22 cellular contexts compared by ENCODE assay signal in genomic region chr16:77690416-77690815, GRCh38. TPM values are rescaled to one million over a fixed set of nuclear protein-coding genes. Genes with fewer than 3 reads are reported as not detected.
"Had no signal": no experiment of that assay in that cellular context is flagged by ENCODE, and none has a peak within 500 bp of the region (broad histone marks: within the 10 kb centered on the region; RNA-seq: fewer than 3 reads in every experiment).

No MANE protein-coding gene starts in this region.

- H3K36me3 ChIP-seq: breast epithelium had no signal

- DNase-seq: activated B cell treated with CpG ODN at 0.5 μM for 24 hours; activated CD4-positive, alpha-beta T cell treated with anti-CD3 and anti-CD28 coated beads for 1 hour; activated CD4-positive, alpha-beta T cell treated with anti-CD3 and anti-CD28 coated beads, Interleukin-2, amount 10 ng/mL, durations not matched to agents 24 days and 14 days; activated CD4-positive, alpha-beta T cell treated with anti-CD3 and anti-CD28 coated beads, Interleukin-2, amount 50 U/mL, for 48 hours; activated effector memory CD4-positive, alpha-beta T cell treated with anti-CD3 and anti-CD28 coated beads, Interleukin-2, amount 50 U/mL, for 16 hours; activated naive CD4-positive, alpha-beta T cell treated with Interleukin-2 at 50 U/mL for 16 hours; activated T-cell treated with anti-CD3 and anti-CD28 coated beads, Interleukin-2, amount 50 U/mL, for 4 hours; MM.1S; NCI-H1105; NCI-H1436; NCI-H1694 treated with DMSO at 0.1 percent for 48 hours; NCI-H2029 treated with DMSO at 0.1 percent for 48 hours; NCI-H446; NCI-H526; PC-9; SHP77 treated with DMSO at 0.1 percent for 48 hours; T-cell; T-helper 2 cell; T1000 had no signal

- H2AFZ ChIP-seq: PC-9 had no signal

- ATAC-seq: activated T-cell treated with anti-CD3 and anti-CD28 coated beads, Interleukin-2, amount 50 U/mL, for 4 hours; T-cell had no signal

- H3K4me1 ChIP-seq: breast epithelium had no signal

- H3K9me3 ChIP-seq: breast epithelium had no signal

- FAIRE-seq: TTC549 had no signal

- H3K4me3 ChIP-seq: breast epithelium, PC-9, SK-N-MC had no signal

- H3K27me3 ChIP-seq: breast epithelium had no signal

- H3K27ac ChIP-seq: breast epithelium, PC-9, SK-N-MC had no signal

- H3K4me2 ChIP-seq: PC-9 had no signal

RNA-seq across cellular contexts. Expression of gene NUDT7, which starts 31.9 kb away (rescaled TPM):
- total RNA-seq: PC-9 had no signal
